ENCODE assay signal across 25 cellular contexts in genomic region chr11:100438366-100438765, GRCh38.
"Had no signal": no experiment of that assay in that cellular context is flagged by ENCODE, and none has a peak within 500 bp of the region (broad histone marks: within the 10 kb centered on the region; RNA-seq: fewer than 3 reads in every experiment).

No MANE protein-coding gene starts in this region.

- ATAC-seq: activated T-cell treated with anti-CD3 and anti-CD28 coated beads, Interleukin-2, amount 50 U/mL, for 72 hours; PC-3; T-cell had no signal

- H3K36me3 ChIP-seq: adrenal gland had no signal

- H3K27me3 ChIP-seq: adrenal gland had no signal

- DNase-seq: activated CD4-positive, alpha-beta memory T cell treated with anti-CD3 and anti-CD28 coated beads, Interleukin-2, amount 10 ng/mL, durations not matched to agents 7 days and 5 days; activated CD4-positive, alpha-beta T cell treated with anti-CD3 and anti-CD28 coated beads, Interleukin-2, amount 50 U/mL, for 1 hour; activated CD4-positive, CD25-positive, alpha-beta regulatory T cell; activated naive CD4-positive, alpha-beta T cell treated with anti-CD3 and anti-CD28 coated beads, Interleukin-2, amount 50 U/mL, for 16 hours; activated naive CD8-positive, alpha-beta T cell treated with anti-CD3 and anti-CD28 coated beads, Interleukin-2, amount 10 ng/mL, durations not matched to agents 7 days and 5 days; activated T-cell treated with anti-CD3 and anti-CD28 coated beads, Interleukin-2, amount 50 U/mL, for 72 hours; adrenal gland; anterior cingulate cortex; cerebellar nuclear complex; KG1; NCI-H1048; NCI-H146; NCI-H1930; NCI-H2107; NCI-H2171 treated with DMSO at 0.1 percent for 48 hours; NCI-H226; NCI-H526 treated with DMSO at 0.1 percent for 48 hours; NCI-H82; PC-3; SIG-M5; T-cell; T-helper 2 cell; T1000 had no signal

- H3K4me1 ChIP-seq: adrenal gland had no signal

- H3K9me3 ChIP-seq: adrenal gland had no signal

- H3K4me3 ChIP-seq: adrenal gland, SK-N-MC had no signal

- H3K27ac ChIP-seq: adrenal gland, SK-N-MC, VCaP had no signal
